Comparison of ENCODE assay signal across 16 cellular contexts in genomic region chr19:6680141-6680540, GRCh38. TPM values are rescaled to one million over a fixed set of nuclear protein-coding genes. Genes with fewer than 3 reads are reported as not detected.
"Had no signal": no experiment of that assay in that cellular context is flagged by ENCODE, and none has a peak within 500 bp of the region (broad histone marks: within the 10 kb centered on the region; RNA-seq: fewer than 3 reads in every experiment).

No MANE protein-coding gene starts in this region.

- ATAC-seq: esophagus mucosa, lower lobe of right lung had no signal

- H3K27ac Mint-ChIP-seq: endodermal cell, neural progenitor cell had no signal

- H3K36me3 Mint-ChIP-seq: neural progenitor cell had no signal

- DNase-seq: activated CD4-positive, alpha-beta T cell treated with anti-CD3 and anti-CD28 coated beads for 4 hours; adrenal gland; cerebellar nuclear complex; endodermal cell; hippocampal formation; kidney glomerular epithelial cell; lower lobe of right lung; midbrain; ovary; small intestine; T-helper 9 cell had no signal

- H3K4me3 Mint-ChIP-seq: endodermal cell, neural progenitor cell had no signal

RNA-seq across cellular contexts. Expression of gene TNFSF14, which starts 10.2 kb away (rescaled TPM):
- total RNA-seq: dermis microvascular lymphatic vessel endothelial cell, glomerular endothelial cell, SK-MEL-5 had no signal

RNA-seq across cellular contexts. Expression of gene C3, which starts 40.3 kb away (rescaled TPM):
- total RNA-seq: SK-MEL-5 had no signal
